9 cellular contexts compared by ENCODE assay signal in the genomic region with DNA sequence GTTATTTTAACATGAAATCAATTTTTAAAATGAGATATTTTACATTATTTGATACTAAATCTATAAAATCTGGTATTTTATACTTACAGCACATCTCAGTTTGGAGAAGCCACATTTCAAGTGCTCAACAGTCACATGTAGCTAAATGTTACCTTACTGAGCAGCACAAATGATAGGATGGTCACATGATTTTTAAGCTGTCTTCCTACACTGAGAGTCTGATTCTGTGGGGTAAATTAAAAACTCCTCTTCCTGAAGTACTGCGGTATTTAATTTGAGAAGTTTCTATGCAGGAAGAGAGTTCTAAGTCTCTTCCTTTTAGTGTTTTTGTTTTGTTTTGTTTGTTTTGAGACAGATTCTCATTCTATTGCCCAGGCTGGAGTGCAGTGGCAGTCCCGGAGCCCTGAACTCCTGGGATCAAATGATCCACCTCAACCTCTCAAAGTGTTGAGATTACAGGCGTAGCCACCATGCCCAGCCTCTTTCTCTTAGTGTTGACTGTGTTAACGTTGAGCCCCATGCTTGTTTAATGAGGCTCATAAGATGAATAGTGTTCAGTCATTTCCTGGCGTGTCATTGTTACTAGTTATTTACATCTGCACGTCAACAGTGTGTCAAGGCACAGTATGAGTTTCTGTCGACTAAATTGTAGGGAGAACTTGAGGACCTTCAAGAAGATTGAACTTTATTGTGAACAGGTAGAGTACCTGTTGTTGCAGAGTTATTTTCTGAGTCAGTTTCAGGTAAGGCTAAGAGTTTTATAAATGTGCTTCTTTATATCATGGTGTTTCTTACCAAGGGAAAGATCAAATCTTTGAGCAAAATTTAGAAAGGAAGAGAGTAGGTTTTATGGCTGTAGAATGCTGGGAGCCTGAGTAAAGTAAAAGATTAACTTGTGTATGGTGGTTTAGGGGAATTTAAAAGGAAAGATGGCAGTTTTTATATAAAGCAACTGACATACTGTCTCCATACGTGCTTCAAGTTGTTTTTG. TPM values are rescaled to one million over a fixed set of nuclear protein-coding genes. Genes with fewer than 3 reads are reported as not detected.
DNase-seq lines count a peak whose midpoint lies in the region; ATAC-seq, FAIRE-seq and TF ChIP-seq lines count a peak whose summit lies in the region.
"Had no signal": no experiment of that assay in that cellular context is flagged by ENCODE, and none has a peak within 500 bp of the region (broad histone marks: within the 10 kb centered on the region; RNA-seq: fewer than 3 reads in every experiment).

No MANE protein-coding gene starts in this region.

- no peaks in the 10 kb centered on the region for H3K27me3 ChIP-seq in endothelial cell of umbilical vein (ENCODE audit: control insufficient read depth in 2 of 2, insufficient read depth in 2 of 2, low read length in 2 of 2)
- no peaks in the 10 kb centered on the region for H3K27me3 ChIP-seq in WERI-Rb-1 (ENCODE audit: insufficient read depth, low read depth, severe bottlenecking)

- H3K36me3 Mint-ChIP-seq in activated CD4-positive, alpha-beta T cell treated with anti-CD3 and anti-CD28 coated beads for 36 hours (ENCODE audit: low read depth) = peaks cover 12% of the 10 kb centered on the region
- peaks cover 2% of the 10 kb centered on the region for H3K36me3 Mint-ChIP-seq in T-cell

- CTCF ChIA-PET in activated CD4-positive, alpha-beta T cell treated with anti-CD3 and anti-CD28 coated beads for 36 hours (lab: Charles Lee) = interaction anchor here (0.9 to 1.0 kb wide), 2 partner anchors 9 to 12 kb away, joined by 3 read pairs; no protein-coding TSS in a partner anchor
- CTCF ChIA-PET in T-cell (lab: Charles Lee) = no interaction called here
- CTCF ChIA-PET in endothelial cell of umbilical vein (lab: Charles Lee) = interaction anchor here (1.0 kb wide), 1 partner anchor 120 kb away, joined by 4 read pairs; no protein-coding TSS in a partner anchor

- H3K4me3 Mint-ChIP-seq in activated CD4-positive, alpha-beta T cell treated with anti-CD3 and anti-CD28 coated beads for 36 hours = peak overlapping the region; percentile 65
- H3K4me3 Mint-ChIP-seq in T-cell = peak overlapping the region; percentile 77 to 84 (median 79)

- peak overlapping the region; percentile 99 for H3K27ac Mint-ChIP-seq in activated CD4-positive, alpha-beta T cell treated with anti-CD3 and anti-CD28 coated beads for 36 hours
- H3K27ac Mint-ChIP-seq in T-cell = peak overlapping the region; percentile 90 to 99

- H3K9me1 ChIP-seq in endothelial cell of umbilical vein (replicated peaks; ENCODE audit: control insufficient read depth, extremely low read depth, insufficient read depth, low read length) = no peaks in the 10 kb centered on the region

- in situ Hi-C loops in GM13976 (cut with MboI; ENCODE audit: low sequenced_read_pairs, unreplicated experiment) = no loop called here

- H2AFZ ChIP-seq in endothelial cell of umbilical vein (ENCODE audit: low read depth, low read length) = peak overlapping the region; percentile 42

- H3K4me2 ChIP-seq in endothelial cell of umbilical vein (ENCODE audit: insufficient read depth, low read length) = peak overlapping the region; percentile 86

- DNase-seq in activated CD4-positive, alpha-beta T cell treated with anti-CD3 and anti-CD28 coated beads for 36 hours = peak; percentile 54
- DNase-seq in activated CD4-positive, alpha-beta T cell treated with anti-CD3 and anti-CD28 coated beads, Interleukin-2, amount 50 U/mL, for 4 hours = no peak
- DNase-seq in T-cell = peak in 31 of 34 experiments; percentile 8 to 55 (median 27)
- DNase-seq in endothelial cell of umbilical vein (ENCODE audit: low read depth, low spot score) = peak; percentile 92
- DNase-seq in stimulated activated naive CD4-positive, alpha-beta T cell (lab: John Stamatoyannopoulos, UW) = peak; percentile 8 to 70 (median 49)
- DNase-seq in WERI-Rb-1 = no peak
- DNase-seq in GM13976 (ENCODE audit: low spot score) = no peak
- DNase-seq in cortex of kidney (lab: John Stamatoyannopoulos, UW) = no peak

- no peaks in the 10 kb centered on the region for H3K36me3 ChIP-seq in endothelial cell of umbilical vein (ENCODE audit: control insufficient read depth in 2 of 2, extremely low read depth in 1 of 2, insufficient read depth in 2 of 2, low read length in 2 of 2)
- peaks cover 11% of the 10 kb centered on the region for H3K36me3 ChIP-seq in WERI-Rb-1

- dilution Hi-C loops in endothelial cell of umbilical vein (cut with MboI; ENCODE audit: extremely low pct_ligation_motif_present, low sequenced_read_pairs) = no loop called here

- POLR2A ChIA-PET in activated CD4-positive, alpha-beta T cell treated with anti-CD3 and anti-CD28 coated beads for 36 hours (lab: Charles Lee) = no interaction called here
- POLR2A ChIA-PET in T-cell (lab: Charles Lee) (interaction anchor here (0.6 to 0.7 kb wide), 3 partner anchors 127 to 644 kb away, joined by 3 to 8 read pairs (median 4); no protein-coding TSS in a partner anchor), endothelial cell of umbilical vein (lab: Charles Lee) (no interaction called here)

- BruUV-seq in endothelial cell of umbilical vein (replicated peaks; lab: Mats Ljungman, UMichigan) = TSS peak; percentile 24

- H3K27me3 Mint-ChIP-seq in activated CD4-positive, alpha-beta T cell treated with anti-CD3 and anti-CD28 coated beads for 36 hours = no peaks in the 10 kb centered on the region
- H3K27me3 Mint-ChIP-seq in T-cell = no peaks in the 10 kb centered on the region

- peaks cover 46% of the 10 kb centered on the region for H3K4me1 ChIP-seq in endothelial cell of umbilical vein (ENCODE audit: control insufficient read depth, extremely low read depth, insufficient read depth, low read length)

- TF ChIP-seq CTCF in endothelial cell of umbilical vein (IDR thresholded peaks at IDR 0.05; ENCODE audit: extremely low read depth in 1 of 2, insufficient read depth in 1 of 2, low read depth in 1 of 2, low read length in 2 of 2) = no peak
- TF ChIP-seq CTCF in WERI-Rb-1 (IDR thresholded peaks at IDR 0.05; ENCODE audit: low read depth, low read length) = no peak
- no peak for TF ChIP-seq CTCF in GM13976 (IDR thresholded peaks at IDR 0.05; ENCODE audit: borderline replicate concordance, control extremely low read depth, extremely low read depth, insufficient read depth, missing control alignments)

- H3K9me3 ChIP-seq in endothelial cell of umbilical vein (replicated peaks; ENCODE audit: control insufficient read depth, insufficient read depth, low read length) = no peaks in the 10 kb centered on the region
- H3K9me3 ChIP-seq in WERI-Rb-1 (ENCODE audit: severe bottlenecking) = no peaks in the 10 kb centered on the region

- H3K4me1 Mint-ChIP-seq in activated CD4-positive, alpha-beta T cell treated with anti-CD3 and anti-CD28 coated beads for 36 hours = peaks cover 52% of the 10 kb centered on the region
- peaks cover 70 to 73% (median 72%) of the 10 kb centered on the region in 3 donors for H3K4me1 Mint-ChIP-seq in T-cell

- TF ChIP-seq POLR2A in endothelial cell of umbilical vein (IDR thresholded peaks at IDR 0.05; ENCODE audit: low read depth, low read length) = no peak

- H4K20me1 ChIP-seq in endothelial cell of umbilical vein (replicated peaks; ENCODE audit: control insufficient read depth, extremely low read depth, insufficient read depth, low read length) = no peaks in the 10 kb centered on the region

- H3K9me3 Mint-ChIP-seq in activated CD4-positive, alpha-beta T cell treated with anti-CD3 and anti-CD28 coated beads for 36 hours (ENCODE audit: low read depth) = no peaks in the 10 kb centered on the region
- no peaks in the 10 kb centered on the region for H3K9me3 Mint-ChIP-seq in T-cell

- peak overlapping the region; percentile 88 for H3K9ac ChIP-seq in endothelial cell of umbilical vein (replicated peaks; ENCODE audit: extremely low read depth, insufficient read depth, low read length)

- peaks cover 67% of the 10 kb centered on the region for H3K79me2 ChIP-seq in endothelial cell of umbilical vein (ENCODE audit: control insufficient read depth, insufficient read depth, low read length)

- H3K27ac ChIP-seq in endothelial cell of umbilical vein (ENCODE audit: insufficient read depth, low read depth, low read length) (peak overlapping the region; percentile 95), WERI-Rb-1 (no peak overlapping the region)
- H3K27ac ChIP-seq: C4-2B had no signal

- ATAC-seq in activated CD4-positive, alpha-beta T cell treated with anti-CD3 and anti-CD28 coated beads for 36 hours = peak; percentile 55
- ATAC-seq in T-cell (replicated peaks in 1 of 4) = peak; percentile 30 to 55 (median 36)

- peak; percentile 63 for FAIRE-seq in endothelial cell of umbilical vein (lab: Jason Lieb, UNC)

- H3K4me3 ChIP-seq in endothelial cell of umbilical vein (replicated peaks in 1 of 3; ENCODE audit: insufficient read depth in 1 of 3, low read depth in 1 of 3, low read length in 3 of 3) (peak overlapping the region in 1 of 3 experiments; percentile 41), WERI-Rb-1 (ENCODE audit: low read depth, low read length) (no peak overlapping the region)

- intact Hi-C loops in activated CD4-positive, alpha-beta T cell treated with anti-CD3 and anti-CD28 coated beads for 36 hours (cut with DNase I, micrococcal nuclease) = loop anchor here (1.0 to 10.0 kb wide), 7 partner anchors 33 to 1735 kb away; partner anchors contain the start of genes COX20 (in 1 of the 2) and ZNF669 (in 1 of the 2)
- intact Hi-C loops in endothelial cell of umbilical vein (cut with micrococcal nuclease) = loop anchor here (1.0 to 10.0 kb wide), 4 partner anchors 18 to 1477 kb away; no protein-coding TSS in a partner anchor

RNA-seq across cellular contexts. Expression of gene CNST, which starts 3.3 kb away (rescaled TPM):
- total RNA-seq in activated CD4-positive, alpha-beta T cell treated with anti-CD3 and anti-CD28 coated beads for 36 hours = 10 to 100 TPM; 23.6 to 24.2 TPM
- 10 to 100 TPM; 69.0 to 87.3 (median 74.4) TPM for total RNA-seq in T-cell
- 18.1 and 21.5 TPM in 2 replicates for total RNA-seq in endothelial cell of umbilical vein
- 4.4 and 6.3 TPM in 2 replicates for polyA plus RNA-seq in endothelial cell of umbilical vein
- 6.6 and 8.2 TPM in 2 replicates for polyA plus RNA-seq in endothelial cell of umbilical vein (2011; cell fraction: cytosol; rRNA removed)
- 21.4 and 26.5 TPM in 2 replicates for polyA plus RNA-seq in endothelial cell of umbilical vein (2011; cell fraction: nucleus; rRNA removed)
- polyA plus RNA-seq in endothelial cell of umbilical vein (2012) = 7.9 and 10.0 TPM in 2 replicates
- polyA minus RNA-seq in endothelial cell of umbilical vein = 24.8 and 27.7 TPM in 2 replicates
- polyA minus RNA-seq in endothelial cell of umbilical vein (2011; cell fraction: cytosol; rRNA and poly(A)+ RNA removed) = 8.0 TPM
- 37.7 and 41.0 TPM in 2 replicates for polyA minus RNA-seq in endothelial cell of umbilical vein (2011; cell fraction: nucleus; rRNA and poly(A)+ RNA removed)

RNA-seq across cellular contexts. Expression of gene TFB2M, which starts 3.5 kb away (rescaled TPM):
- total RNA-seq in activated CD4-positive, alpha-beta T cell treated with anti-CD3 and anti-CD28 coated beads for 36 hours = 10 to 100 TPM; 14.1 to 17.3 TPM
- total RNA-seq in T-cell = 10 to 100 TPM in 3 of 5 donors, 1 to 10 TPM in 2; 8.5 to 11.8 (median 10.1) TPM
- 14.3 and 14.8 TPM in 2 replicates for total RNA-seq in endothelial cell of umbilical vein
- 5.8 and 8.4 TPM in 2 replicates for polyA plus RNA-seq in endothelial cell of umbilical vein
- polyA plus RNA-seq in endothelial cell of umbilical vein (2011; cell fraction: cytosol; rRNA removed) = 10.3 and 10.4 TPM in 2 replicates
- 11.0 and 15.7 TPM in 2 replicates for polyA plus RNA-seq in endothelial cell of umbilical vein (2011; cell fraction: nucleus; rRNA removed)
- polyA plus RNA-seq in endothelial cell of umbilical vein (2012) = 13.0 and 20.7 TPM in 2 replicates
- 3.7 and 4.8 TPM in 2 replicates for polyA minus RNA-seq in endothelial cell of umbilical vein
- polyA minus RNA-seq in endothelial cell of umbilical vein (2011; cell fraction: cytosol; rRNA and poly(A)+ RNA removed) = 12.9 TPM
- polyA minus RNA-seq in endothelial cell of umbilical vein (2011; cell fraction: nucleus; rRNA and poly(A)+ RNA removed) = 9.6 and 13.3 TPM in 2 replicates

Comparison
In these comparisons a context has a peak if more than half of its experiments do, and no peak if none do; other contexts are left out.
1. DNase-seq: peak in activated CD4-positive, alpha-beta T cell treated with anti-CD3 and anti-CD28 coated beads for 36 hours (single experiment), T-cell (31 of 34), endothelial cell of umbilical vein (single experiment) and stimulated activated naive CD4-positive, alpha-beta T cell (6 of 6); none in activated CD4-positive, alpha-beta T cell treated with anti-CD3 and anti-CD28 coated beads, Interleukin-2, amount 50 U/mL, for 4 hours (0 of 2), WERI-Rb-1 (single experiment), GM13976 (single experiment) and cortex of kidney (single experiment).
2. CTCF ChIA-PET loops: an anchor here in activated CD4-positive, alpha-beta T cell treated with anti-CD3 and anti-CD28 coated beads for 36 hours (0.9 to 1.0 kb wide) and endothelial cell of umbilical vein (1.0 kb wide); none called in T-cell.
3. POLR2A ChIA-PET loops: an anchor here in T-cell (0.6 to 0.7 kb wide); none called in activated CD4-positive, alpha-beta T cell treated with anti-CD3 and anti-CD28 coated beads for 36 hours and endothelial cell of umbilical vein.